23 cellular contexts compared by ENCODE assay signal in genomic region chr6:113829702-113830058, GRCh38. TPM values are rescaled to one million over a fixed set of nuclear protein-coding genes. Genes with fewer than 3 reads are reported as not detected.
DNase-seq lines count a peak whose midpoint lies in the region; ATAC-seq and TF ChIP-seq lines count a peak whose summit lies in the region.
"Had no signal": no experiment of that assay in that cellular context is flagged by ENCODE, and none has a peak within 500 bp of the region (broad histone marks: within the 10 kb centered on the region; RNA-seq: fewer than 3 reads in every experiment).

No MANE protein-coding gene starts in this region.

- peak overlapping the region; percentile 58 for H3K27ac ChIP-seq in colonic mucosa
- H3K27ac ChIP-seq: A549, adrenal gland, coronary artery, prostate gland, stomach, vagina, VCaP had no signal

- H3K9me3 Mint-ChIP-seq in activated naive CD8-positive, alpha-beta T cell treated with anti-CD3 and anti-CD28 coated beads for 36 hours, result peaks cover 2% of the 10 kb centered on the region
- H3K9me3 Mint-ChIP-seq: activated CD4-positive, alpha-beta memory T cell treated with anti-CD3 and anti-CD28 coated beads, Interleukin-2, amount 10 ng/mL, durations not matched to agents 7 days and 5 days had no signal

- H3K9ac ChIP-seq in colonic mucosa (ENCODE audit: low read depth in 2 of 2, low read length in 2 of 2), result peak overlapping the region in 1 of 2 donors; percentile 70

- intact Hi-C loops in colonic mucosa (cut with DNase I), result no loop called here
- intact Hi-C loops in left colon (cut with DNase I, micrococcal nuclease), result no loop called here
- intact Hi-C loops in posterior vena cava (cut with DNase I), result no loop called here

- H3K27ac Mint-ChIP-seq in activated naive CD8-positive, alpha-beta T cell treated with anti-CD3 and anti-CD28 coated beads for 36 hours, result no peak overlapping the region
- H3K27ac Mint-ChIP-seq: activated CD4-positive, alpha-beta memory T cell treated with anti-CD3 and anti-CD28 coated beads, Interleukin-2, amount 10 ng/mL, durations not matched to agents 7 days and 5 days; naive B cell had no signal

- H3K27me3 Mint-ChIP-seq in activated naive CD8-positive, alpha-beta T cell treated with anti-CD3 and anti-CD28 coated beads for 36 hours, result peaks cover 17% of the 10 kb centered on the region

- H3K36me3 ChIP-seq in colonic mucosa, result no peaks in the 10 kb centered on the region
- H3K36me3 ChIP-seq: adrenal gland, prostate gland, stomach, vagina had no signal

- ATAC-seq in left colon (peak; percentile 94), HG03432 (IDR thresholded peaks at IDR 0.05; ENCODE audit: unreplicated experiment) (no peak)
- ATAC-seq: A549, left ventricle myocardium superior had no signal

- H3K4me3 ChIP-seq in AG04449 (ENCODE audit: low read depth, low read length), result no peak overlapping the region
- no peak overlapping the region for H3K4me3 ChIP-seq in colonic mucosa
- H3K4me3 ChIP-seq: A549, adrenal gland, coronary artery, prostate gland, stomach, vagina had no signal

- POLR2A ChIA-PET in AG04449 (lab: Yijun Ruan, JAX), result no interaction called here

- H3K36me3 Mint-ChIP-seq in activated naive CD8-positive, alpha-beta T cell treated with anti-CD3 and anti-CD28 coated beads for 36 hours, result no peaks in the 10 kb centered on the region
- H3K36me3 Mint-ChIP-seq: naive B cell had no signal

- no peak for TF ChIP-seq CTCF in AG04449 (IDR thresholded peaks at IDR 0.05; ENCODE audit: insufficient read depth, low read length, missing control alignments)
- no peak for TF ChIP-seq CTCF in colonic mucosa (IDR thresholded peaks at IDR 0.05)

- no peaks in the 10 kb centered on the region for H3K9me3 ChIP-seq in colonic mucosa
- H3K9me3 ChIP-seq: A549, adrenal gland, prostate gland, stomach, vagina had no signal

- CTCF ChIA-PET in AG04449 (lab: Yijun Ruan, JAX), result interaction anchor here (1.9 to 2.6 kb wide), 2 partner anchors 14 to 29 kb away, joined by 6 to 10 read pairs; no protein-coding TSS in a partner anchor

- no peaks in the 10 kb centered on the region for H3K27me3 ChIP-seq in colonic mucosa
- H3K27me3 ChIP-seq: adrenal gland, stomach, vagina had no signal

- peaks cover 9% of the 10 kb centered on the region for H3K4me1 ChIP-seq in colonic mucosa
- H3K4me1 ChIP-seq: A549, adrenal gland, prostate gland had no signal

- DNase-seq in AG04449 (ENCODE audit: low read depth, low spot score), result peak; percentile 75
- DNase-seq in LoVo (ENCODE audit: low spot score), result peak; percentile 42
- peak; percentile 67 for DNase-seq in colonic mucosa
- peak; percentile 25 to 54 for DNase-seq in left colon
- DNase-seq in posterior vena cava (ENCODE audit: low spot score), result no peak
- DNase-seq in activated naive CD4-positive, alpha-beta T cell treated with anti-CD3 and anti-CD28 coated beads, Interleukin-2, amount 50 U/mL, for 16 hours, result no peak
- no peak for DNase-seq in activated naive CD8-positive, alpha-beta T cell treated with anti-CD3 and anti-CD28 coated beads for 36 hours
- DNase-seq: activated CD4-positive, alpha-beta memory T cell treated with anti-CD3 and anti-CD28 coated beads, Interleukin-2, amount 10 ng/mL, durations not matched to agents 7 days and 5 days; activated T-cell treated with anti-CD3 and anti-CD28 coated beads, Interleukin-2, amount 50 U/mL, for 48 hours; adrenal gland; hypothalamus; Karpas-422; left ventricle myocardium superior; naive B cell; NCI-H1417; stomach; T-helper 1 cell had no signal

- no peak overlapping the region for H3K4me3 Mint-ChIP-seq in activated naive CD8-positive, alpha-beta T cell treated with anti-CD3 and anti-CD28 coated beads for 36 hours
- H3K4me3 Mint-ChIP-seq: activated CD4-positive, alpha-beta memory T cell treated with anti-CD3 and anti-CD28 coated beads, Interleukin-2, amount 10 ng/mL, durations not matched to agents 7 days and 5 days; naive B cell had no signal

- no peaks in the 10 kb centered on the region for H3K4me1 Mint-ChIP-seq in activated naive CD8-positive, alpha-beta T cell treated with anti-CD3 and anti-CD28 coated beads for 36 hours
- H3K4me1 Mint-ChIP-seq: activated CD4-positive, alpha-beta memory T cell treated with anti-CD3 and anti-CD28 coated beads, Interleukin-2, amount 10 ng/mL, durations not matched to agents 7 days and 5 days had no signal

RNA-seq across cellular contexts. Expression of gene MARCKS, which starts 27.5 kb away (rescaled TPM):
- 100 to 1,000 TPM; 228 to 242 TPM for total RNA-seq in colonic mucosa
- 100 to 1,000 TPM; 142 to 223 TPM for total RNA-seq in left colon
- 10 to 100 TPM; 49.6 to 69.2 TPM for total RNA-seq in posterior vena cava
- total RNA-seq in activated naive CD8-positive, alpha-beta T cell treated with anti-CD3 and anti-CD28 coated beads for 36 hours, result under 1 TPM; 0.62 to 0.70 TPM

Comparison
In these comparisons a context has a peak if more than half of its experiments do, and no peak if none do; other contexts are left out.
1. DNase-seq: peak in AG04449 (single experiment), LoVo (single experiment), colonic mucosa (single experiment) and left colon (2 of 2); none in posterior vena cava (single experiment), activated naive CD4-positive, alpha-beta T cell treated with anti-CD3 and anti-CD28 coated beads, Interleukin-2, amount 50 U/mL, for 16 hours (single experiment) and activated naive CD8-positive, alpha-beta T cell treated with anti-CD3 and anti-CD28 coated beads for 36 hours (single experiment).
2. RNA of gene MARCKS, which starts 27.5 kb away (total RNA-seq): 228 to 242 TPM in colonic mucosa, 142 to 223 TPM in left colon and 49.6 to 69.2 TPM in posterior vena cava; 0.62 to 0.70 TPM in activated naive CD8-positive, alpha-beta T cell treated with anti-CD3 and anti-CD28 coated beads for 36 hours; every median in the first group is over 10 times any median in the second.